ENCODE assay signal across 2 cellular contexts in genomic region chr9:88721028-88721427, GRCh38.
TF ChIP-seq lines count a peak whose summit lies in the region.

No MANE protein-coding gene starts in this region.

TF ChIP-seq in GM23338, 12 proteins besides CTCF, POLR2A, EP300 and RAD21 (continued from another document):
- TF ChIP-seq ZNF462 (CRISPR knock-in tag; IDR thresholded peaks at IDR 0.05) (no peak), EZH2 (IDR thresholded peaks at IDR 0.05; ENCODE audit: low read depth, unreplicated experiment) (no peak), REST (IDR thresholded peaks at IDR 0.05; ENCODE audit: unreplicated experiment) (no peak), ETS1 (IDR thresholded peaks at IDR 0.05) (no peak), CREB1 (CRISPR knock-in tag; IDR thresholded peaks at IDR 0.05; ENCODE audit: low read depth) (no peak), NANOG (IDR thresholded peaks at IDR 0.05; ENCODE audit: borderline replicate concordance) (no peak), ZNF114 (CRISPR knock-in tag; IDR thresholded peaks at IDR 0.05) (no peak), POLR2AphosphoS5 (IDR thresholded peaks at IDR 0.05; ENCODE audit: low read depth) (no peak), JUNB (IDR thresholded peaks at IDR 0.05; ENCODE audit: unreplicated experiment) (no peak)

TF ChIP-seq in WTC11, 78 proteins besides CTCF, POLR2A, EP300 and RAD21 (continued from another document):
- TF ChIP-seq ZSCAN18 (CRISPR knock-in tag; IDR thresholded peaks at IDR 0.05): no peak
